Comparison of ENCODE assay signal across 24 cellular contexts in genomic region chr9:5787220-5787619, GRCh38.
"Had no signal": no experiment of that assay in that cellular context is flagged by ENCODE, and none has a peak within 500 bp of the region (broad histone marks: within the 10 kb centered on the region; RNA-seq: fewer than 3 reads in every experiment).

No MANE protein-coding gene starts in this region.

- H3K4me3 ChIP-seq: coronary artery, esophagus squamous epithelium, gastrocnemius medialis, left ventricle myocardium inferior, ovary, SK-N-MC, stomach, suprapubic skin, tibial nerve had no signal

- H3K27me3 ChIP-seq: esophagus squamous epithelium, gastrocnemius medialis, neutrophil, ovary, stomach, suprapubic skin, tibial nerve had no signal

- H3K4me1 ChIP-seq: esophagus squamous epithelium, suprapubic skin, tibial nerve had no signal

- DNase-seq: activated B cell treated with CpG ODN at 0.5 μM for 24 hours; activated CD4-positive, alpha-beta T cell treated with anti-CD3 and anti-CD28 coated beads for 48 hours; activated CD8-positive, alpha-beta memory T cell treated with anti-CD3 and anti-CD28 coated beads for 24 hours; activated CD8-positive, alpha-beta memory T cell treated with anti-CD3 and anti-CD28 coated beads, Interleukin-2, amount 50 U/mL, for 4 hours; esophagus squamous epithelium; gastrocnemius medialis; hippocampal formation; kidney glomerular epithelial cell; left ventricle myocardium inferior; mammary epithelial cell; midbrain; ovary; right cardiac atrium; stimulated activated CD4-positive, alpha-beta T cell treated with anti-CD3 and anti-CD28 coated beads, Interleukin-12 subunit alpha, Interleukin-12 subunit beta, amount 100 ng/mL, for 4 hours; stimulated activated CD4-positive, alpha-beta T cell treated with anti-CD3 and anti-CD28 coated beads, Interleukin-4, amount 100 ng/mL, for 4 hours; stomach; SW 1271; T-helper 17 cell had no signal

- H3K4me3 Mint-ChIP-seq: activated B cell treated with CpG ODN at 0.5 μM for 24 hours, nephron, T-helper 17 cell had no signal

- ATAC-seq: gastrocnemius medialis, T-helper 17 cell had no signal

- H3K27ac ChIP-seq: coronary artery, esophagus squamous epithelium, gastrocnemius medialis, left ventricle myocardium inferior, neutrophil, ovary, SK-N-MC, stomach, suprapubic skin, tibial nerve had no signal

- H3K36me3 ChIP-seq: ovary had no signal

- H3K9me3 ChIP-seq: gastrocnemius medialis, neutrophil, ovary, suprapubic skin had no signal

- H3K27ac Mint-ChIP-seq: activated B cell treated with CpG ODN at 0.5 μM for 24 hours, nephron had no signal

- H3K27me3 Mint-ChIP-seq: activated B cell treated with CpG ODN at 0.5 μM for 24 hours, T-helper 17 cell had no signal
